In the genomic region with DNA sequence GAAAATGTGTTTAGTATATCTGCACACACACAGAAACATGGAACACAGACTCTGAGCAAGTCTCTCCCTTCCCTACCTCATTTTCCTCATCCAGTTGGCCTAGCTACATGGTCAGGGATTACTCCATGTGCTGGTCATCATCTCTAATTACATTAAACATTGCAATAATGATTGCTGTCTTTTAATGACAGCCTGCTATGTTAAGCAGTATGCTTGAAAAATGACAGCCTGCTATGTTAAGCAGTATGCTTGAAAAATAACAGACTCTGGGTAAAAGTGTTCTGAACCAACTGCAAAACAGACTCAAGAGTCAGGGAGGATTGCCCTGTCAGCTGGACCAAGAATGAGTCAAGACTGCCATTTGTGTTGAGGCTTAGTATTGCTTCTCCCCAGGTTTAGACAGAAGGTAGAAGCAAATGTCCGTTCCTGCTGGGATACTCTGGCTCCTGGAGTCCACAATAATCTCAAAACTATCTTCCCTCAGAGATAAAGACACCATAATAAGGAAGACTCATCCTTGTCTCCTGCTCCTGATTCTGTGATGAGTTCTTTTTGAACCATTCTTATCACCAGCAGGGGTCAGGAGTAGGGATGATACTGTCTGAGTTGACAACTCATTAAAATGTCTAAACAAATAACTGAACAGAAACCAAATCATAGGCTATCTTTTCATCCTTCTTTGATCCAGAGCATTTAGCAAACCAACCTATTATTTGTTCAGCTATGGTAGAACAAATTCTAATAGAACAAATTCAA, we compare ENCODE assay signal across 1 cellular context.
TF ChIP-seq lines count a peak whose summit lies in the region.

No MANE protein-coding gene starts in this region.

TF ChIP-seq in K562, 482 proteins besides CTCF, POLR2A, EP300 and RAD21:
- TF ChIP-seq EP400 (IDR thresholded peaks at IDR 0.05) (no peak), CREBBP (IDR thresholded peaks at IDR 0.05; ENCODE audit: low read depth, low read length) (no peak)
- TF ChIP-seq, protein P1, sequence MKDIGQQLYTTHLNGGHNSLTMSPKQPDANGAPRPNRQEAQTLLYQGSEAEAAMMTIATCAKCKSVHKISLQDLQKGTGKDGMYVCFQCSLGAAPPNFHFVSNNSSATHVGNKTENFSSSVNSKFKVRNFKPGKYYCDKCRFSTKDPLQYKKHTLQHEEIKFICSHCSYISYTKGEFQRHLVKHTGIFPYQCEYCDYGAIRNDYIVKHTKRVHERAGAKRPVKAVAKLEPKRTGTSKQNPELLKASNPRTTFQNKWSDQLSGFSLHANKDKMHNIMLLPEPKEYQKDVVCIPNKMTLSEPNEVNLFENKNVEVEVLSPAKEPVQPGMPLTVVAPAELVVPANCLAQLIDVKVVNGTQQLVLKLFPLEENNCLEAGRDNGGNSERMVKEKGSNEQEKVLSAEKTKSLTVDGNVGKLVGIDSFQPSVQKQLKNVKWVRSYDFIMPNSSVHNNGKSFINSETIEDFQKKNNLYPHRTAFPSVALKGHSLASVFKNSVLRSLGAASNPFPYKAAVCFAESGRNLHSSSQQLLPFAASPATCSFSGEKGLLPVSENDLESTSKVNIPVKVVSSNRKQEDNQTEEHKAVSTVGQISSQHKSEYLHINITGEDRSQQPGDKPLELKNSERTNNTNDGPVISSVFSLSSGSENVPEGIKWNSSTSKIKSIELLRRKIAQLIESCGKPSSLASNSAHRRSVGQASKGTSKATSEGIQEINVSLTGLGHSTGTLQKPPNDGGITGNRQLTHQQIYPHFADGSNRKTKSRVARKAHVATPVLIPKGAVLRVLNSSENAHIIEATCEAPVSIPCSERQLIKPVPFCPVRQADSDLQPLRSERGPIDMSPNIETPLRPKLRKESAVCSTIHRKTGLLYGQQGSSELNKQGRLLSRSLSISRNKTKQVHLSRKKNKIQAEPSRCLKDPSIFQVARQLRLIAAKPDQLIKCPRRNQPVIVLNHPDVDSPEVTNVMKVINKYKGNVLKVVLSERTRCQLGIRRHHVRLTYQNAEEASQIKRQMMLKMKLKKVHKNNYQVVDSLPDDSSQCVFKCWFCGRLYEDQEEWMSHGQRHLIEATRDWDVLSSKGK (CRISPR knock-in tag; IDR thresholded peaks at IDR 0.05) = no peak
